1 cellular context compared by ENCODE assay signal in the genomic region with DNA sequence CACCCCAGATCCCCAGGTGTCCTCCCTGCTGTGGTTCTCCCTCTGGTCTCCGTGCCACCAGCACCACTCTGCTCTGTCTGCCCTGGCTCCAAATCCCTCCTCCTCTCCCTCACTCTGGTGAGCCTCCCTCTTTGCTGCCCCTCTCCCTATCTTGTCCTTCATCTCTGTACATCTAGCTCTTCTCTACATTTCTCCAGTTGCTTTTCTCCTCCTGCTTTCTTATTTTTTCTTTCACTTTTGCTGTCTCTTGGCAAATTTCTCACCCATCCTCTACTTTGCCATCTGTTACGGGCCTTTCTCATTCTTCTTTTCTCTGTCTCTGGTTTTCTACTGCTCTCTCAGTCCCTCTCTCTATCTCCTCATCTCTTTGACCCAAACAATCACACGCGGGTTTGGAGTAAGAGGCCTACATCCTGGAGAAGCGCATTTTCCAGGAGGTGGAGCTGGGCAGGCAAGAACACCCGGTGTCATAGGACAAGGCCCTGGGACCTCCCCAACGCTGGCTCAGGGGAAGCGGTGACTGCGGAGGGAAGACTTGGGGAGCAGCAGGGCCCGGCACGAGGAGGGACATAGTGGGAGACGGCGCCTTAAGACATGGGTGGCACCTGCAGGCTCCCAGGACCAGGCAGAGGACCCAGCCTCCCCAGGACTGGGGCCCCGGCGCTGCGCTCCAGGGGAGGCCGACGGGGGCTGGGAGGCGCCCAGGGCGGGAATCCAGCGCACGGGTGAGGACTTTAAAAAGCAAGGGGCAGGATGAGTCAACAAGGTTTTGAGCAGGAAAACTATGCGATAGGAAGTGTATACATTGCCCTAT.
TF ChIP-seq lines count a peak whose summit lies in the region.

No MANE protein-coding gene starts in this region.

TF ChIP-seq in K562, 482 proteins besides CTCF, POLR2A, EP300 and RAD21 (continues in another document):
- peak; percentile 81 for TF ChIP-seq GATA2 (CRISPR knock-in tag; IDR thresholded peaks at IDR 0.05)
- peak; percentile 27; the same call in 1 of the 2 replicates for TF ChIP-seq CXXC5 (CRISPR knock-in tag; IDR thresholded peaks at IDR 0.05)
- TF ChIP-seq TEAD1 (CRISPR knock-in tag; IDR thresholded peaks at IDR 0.05) = no peak
- TF ChIP-seq, protein P1, sequence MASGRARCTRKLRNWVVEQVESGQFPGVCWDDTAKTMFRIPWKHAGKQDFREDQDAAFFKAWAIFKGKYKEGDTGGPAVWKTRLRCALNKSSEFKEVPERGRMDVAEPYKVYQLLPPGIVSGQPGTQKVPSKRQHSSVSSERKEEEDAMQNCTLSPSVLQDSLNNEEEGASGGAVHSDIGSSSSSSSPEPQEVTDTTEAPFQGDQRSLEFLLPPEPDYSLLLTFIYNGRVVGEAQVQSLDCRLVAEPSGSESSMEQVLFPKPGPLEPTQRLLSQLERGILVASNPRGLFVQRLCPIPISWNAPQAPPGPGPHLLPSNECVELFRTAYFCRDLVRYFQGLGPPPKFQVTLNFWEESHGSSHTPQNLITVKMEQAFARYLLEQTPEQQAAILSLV (tag; IDR thresholded peaks at IDR 0.05) = 0 out of 2 replicates have a peak, but pooled peaks have one; percentile 10
- peak; percentile 81 for TF ChIP-seq RBFOX2 (IDR thresholded peaks at IDR 0.05; ENCODE audit: low read depth, low read length)
- 0 out of 2 replicates have a peak, but pooled peaks have one; percentile 16 for TF ChIP-seq SMARCA5 (IDR thresholded peaks at IDR 0.05)
- peak; percentile 31; the same call in 1 of the 2 replicates for TF ChIP-seq EP400 (IDR thresholded peaks at IDR 0.05)
- TF ChIP-seq, protein P2, sequence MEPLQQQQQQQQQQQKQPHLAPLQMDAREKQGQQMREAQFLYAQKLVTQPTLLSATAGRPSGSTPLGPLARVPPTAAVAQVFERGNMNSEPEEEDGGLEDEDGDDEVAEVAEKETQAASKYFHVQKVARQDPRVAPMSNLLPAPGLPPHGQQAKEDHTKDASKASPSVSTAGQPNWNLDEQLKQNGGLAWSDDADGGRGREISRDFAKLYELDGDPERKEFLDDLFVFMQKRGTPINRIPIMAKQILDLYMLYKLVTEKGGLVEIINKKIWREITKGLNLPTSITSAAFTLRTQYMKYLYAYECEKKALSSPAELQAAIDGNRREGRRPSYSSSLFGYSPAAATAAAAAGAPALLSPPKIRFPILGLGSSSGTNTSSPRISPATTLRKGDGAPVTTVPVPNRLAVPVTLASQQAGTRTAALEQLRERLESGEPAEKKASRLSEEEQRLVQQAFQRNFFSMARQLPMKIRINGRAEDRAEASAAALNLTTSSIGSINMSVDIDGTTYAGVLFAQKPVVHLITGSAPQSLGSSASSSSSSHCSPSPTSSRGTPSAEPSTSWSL (CRISPR knock-in tag; IDR thresholded peaks at IDR 0.05; ENCODE audit: borderline replicate concordance) = 0 out of 2 replicates have a peak, but pooled peaks have one; percentile 71
- TF ChIP-seq, protein P3, sequence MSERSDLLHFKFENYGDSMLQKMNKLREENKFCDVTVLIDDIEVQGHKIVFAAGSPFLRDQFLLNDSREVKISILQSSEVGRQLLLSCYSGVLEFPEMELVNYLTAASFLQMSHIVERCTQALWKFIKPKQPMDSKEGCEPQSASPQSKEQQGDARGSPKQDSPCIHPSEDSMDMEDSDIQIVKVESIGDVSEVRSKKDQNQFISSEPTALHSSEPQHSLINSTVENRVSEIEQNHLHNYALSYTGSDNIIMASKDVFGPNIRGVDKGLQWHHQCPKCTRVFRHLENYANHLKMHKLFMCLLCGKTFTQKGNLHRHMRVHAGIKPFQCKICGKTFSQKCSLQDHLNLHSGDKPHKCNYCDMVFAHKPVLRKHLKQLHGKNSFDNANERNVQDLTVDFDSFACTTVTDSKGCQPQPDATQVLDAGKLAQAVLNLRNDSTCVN (CRISPR knock-in tag; IDR thresholded peaks at IDR 0.05) = peak; percentile 2; the same call in 1 of the 2 replicates
- TF ChIP-seq, protein P4, sequence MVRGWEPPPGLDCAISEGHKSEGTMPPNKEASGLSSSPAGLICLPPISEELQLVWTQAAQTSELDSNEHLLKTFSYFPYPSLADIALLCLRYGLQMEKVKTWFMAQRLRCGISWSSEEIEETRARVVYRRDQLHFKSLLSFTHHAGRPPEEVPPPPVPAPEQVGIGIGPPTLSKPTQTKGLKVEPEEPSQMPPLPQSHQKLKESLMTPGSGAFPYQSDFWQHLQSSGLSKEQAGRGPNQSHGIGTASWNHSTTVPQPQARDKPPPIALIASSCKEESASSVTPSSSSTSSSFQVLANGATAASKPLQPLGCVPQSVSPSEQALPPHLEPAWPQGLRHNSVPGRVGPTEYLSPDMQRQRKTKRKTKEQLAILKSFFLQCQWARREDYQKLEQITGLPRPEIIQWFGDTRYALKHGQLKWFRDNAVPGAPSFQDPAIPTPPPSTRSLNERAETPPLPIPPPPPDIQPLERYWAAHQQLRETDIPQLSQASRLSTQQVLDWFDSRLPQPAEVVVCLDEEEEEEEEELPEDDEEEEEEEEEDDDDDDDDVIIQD (CRISPR knock-in tag; IDR thresholded peaks at IDR 0.05) = 0 out of 2 replicates have a peak, but pooled peaks have one; percentile 16
- TF ChIP-seq L3MBTL2 (IDR thresholded peaks at IDR 0.05) = peak; percentile 87; the same call in 1 of the 2 replicates
- no peak for TF ChIP-seq CSDE1 (IDR thresholded peaks at IDR 0.05)
- TF ChIP-seq, protein P5, sequence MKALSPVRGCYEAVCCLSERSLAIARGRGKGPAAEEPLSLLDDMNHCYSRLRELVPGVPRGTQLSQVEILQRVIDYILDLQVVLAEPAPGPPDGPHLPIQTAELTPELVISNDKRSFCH (CRISPR knock-in tag; IDR thresholded peaks at IDR 0.05) = no peak
- TF ChIP-seq, protein P5 (tag; IDR thresholded peaks at IDR 0.05) = no peak
- no peak for TF ChIP-seq TAF1 (IDR thresholded peaks at IDR 0.05; ENCODE audit: control insufficient read depth, extremely low read depth, insufficient read depth, low read length, severe bottlenecking)
- no peak for TF ChIP-seq ATF7 (IDR thresholded peaks at IDR 0.05)
- TF ChIP-seq ZC3H11A (IDR thresholded peaks at IDR 0.05; ENCODE audit: low read depth, low read length) = no peak
- TF ChIP-seq, protein P6, sequence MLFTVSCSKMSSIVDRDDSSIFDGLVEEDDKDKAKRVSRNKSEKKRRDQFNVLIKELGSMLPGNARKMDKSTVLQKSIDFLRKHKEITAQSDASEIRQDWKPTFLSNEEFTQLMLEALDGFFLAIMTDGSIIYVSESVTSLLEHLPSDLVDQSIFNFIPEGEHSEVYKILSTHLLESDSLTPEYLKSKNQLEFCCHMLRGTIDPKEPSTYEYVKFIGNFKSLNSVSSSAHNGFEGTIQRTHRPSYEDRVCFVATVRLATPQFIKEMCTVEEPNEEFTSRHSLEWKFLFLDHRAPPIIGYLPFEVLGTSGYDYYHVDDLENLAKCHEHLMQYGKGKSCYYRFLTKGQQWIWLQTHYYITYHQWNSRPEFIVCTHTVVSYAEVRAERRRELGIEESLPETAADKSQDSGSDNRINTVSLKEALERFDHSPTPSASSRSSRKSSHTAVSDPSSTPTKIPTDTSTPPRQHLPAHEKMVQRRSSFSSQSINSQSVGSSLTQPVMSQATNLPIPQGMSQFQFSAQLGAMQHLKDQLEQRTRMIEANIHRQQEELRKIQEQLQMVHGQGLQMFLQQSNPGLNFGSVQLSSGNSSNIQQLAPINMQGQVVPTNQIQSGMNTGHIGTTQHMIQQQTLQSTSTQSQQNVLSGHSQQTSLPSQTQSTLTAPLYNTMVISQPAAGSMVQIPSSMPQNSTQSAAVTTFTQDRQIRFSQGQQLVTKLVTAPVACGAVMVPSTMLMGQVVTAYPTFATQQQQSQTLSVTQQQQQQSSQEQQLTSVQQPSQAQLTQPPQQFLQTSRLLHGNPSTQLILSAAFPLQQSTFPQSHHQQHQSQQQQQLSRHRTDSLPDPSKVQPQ (CRISPR knock-in tag; IDR thresholded peaks at IDR 0.05; ENCODE audit: borderline replicate concordance) = no peak
- TF ChIP-seq SMARCB1 (IDR thresholded peaks at IDR 0.05; ENCODE audit: insufficient read length, low read depth) = no peak
- TF ChIP-seq RFX1 (IDR thresholded peaks at IDR 0.05) = no peak
- TF ChIP-seq, protein P7, sequence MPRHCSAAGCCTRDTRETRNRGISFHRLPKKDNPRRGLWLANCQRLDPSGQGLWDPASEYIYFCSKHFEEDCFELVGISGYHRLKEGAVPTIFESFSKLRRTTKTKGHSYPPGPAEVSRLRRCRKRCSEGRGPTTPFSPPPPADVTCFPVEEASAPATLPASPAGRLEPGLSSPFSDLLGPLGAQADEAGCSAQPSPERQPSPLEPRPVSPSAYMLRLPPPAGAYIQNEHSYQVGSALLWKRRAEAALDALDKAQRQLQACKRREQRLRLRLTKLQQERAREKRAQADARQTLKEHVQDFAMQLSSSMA (CRISPR knock-in tag; IDR thresholded peaks at IDR 0.05) = no peak
- TF ChIP-seq POLR2AphosphoS2 (IDR thresholded peaks at IDR 0.05; ENCODE audit: low read length) = no peak
- TF ChIP-seq KLF13 (tag; IDR thresholded peaks at IDR 0.05; ENCODE audit: borderline replicate concordance, low read depth) = no peak
- 0 out of 2 replicates have a peak, but pooled peaks have one; percentile 12 for TF ChIP-seq HDAC2 (IDR thresholded peaks at IDR 0.05)
- TF ChIP-seq, protein P8, sequence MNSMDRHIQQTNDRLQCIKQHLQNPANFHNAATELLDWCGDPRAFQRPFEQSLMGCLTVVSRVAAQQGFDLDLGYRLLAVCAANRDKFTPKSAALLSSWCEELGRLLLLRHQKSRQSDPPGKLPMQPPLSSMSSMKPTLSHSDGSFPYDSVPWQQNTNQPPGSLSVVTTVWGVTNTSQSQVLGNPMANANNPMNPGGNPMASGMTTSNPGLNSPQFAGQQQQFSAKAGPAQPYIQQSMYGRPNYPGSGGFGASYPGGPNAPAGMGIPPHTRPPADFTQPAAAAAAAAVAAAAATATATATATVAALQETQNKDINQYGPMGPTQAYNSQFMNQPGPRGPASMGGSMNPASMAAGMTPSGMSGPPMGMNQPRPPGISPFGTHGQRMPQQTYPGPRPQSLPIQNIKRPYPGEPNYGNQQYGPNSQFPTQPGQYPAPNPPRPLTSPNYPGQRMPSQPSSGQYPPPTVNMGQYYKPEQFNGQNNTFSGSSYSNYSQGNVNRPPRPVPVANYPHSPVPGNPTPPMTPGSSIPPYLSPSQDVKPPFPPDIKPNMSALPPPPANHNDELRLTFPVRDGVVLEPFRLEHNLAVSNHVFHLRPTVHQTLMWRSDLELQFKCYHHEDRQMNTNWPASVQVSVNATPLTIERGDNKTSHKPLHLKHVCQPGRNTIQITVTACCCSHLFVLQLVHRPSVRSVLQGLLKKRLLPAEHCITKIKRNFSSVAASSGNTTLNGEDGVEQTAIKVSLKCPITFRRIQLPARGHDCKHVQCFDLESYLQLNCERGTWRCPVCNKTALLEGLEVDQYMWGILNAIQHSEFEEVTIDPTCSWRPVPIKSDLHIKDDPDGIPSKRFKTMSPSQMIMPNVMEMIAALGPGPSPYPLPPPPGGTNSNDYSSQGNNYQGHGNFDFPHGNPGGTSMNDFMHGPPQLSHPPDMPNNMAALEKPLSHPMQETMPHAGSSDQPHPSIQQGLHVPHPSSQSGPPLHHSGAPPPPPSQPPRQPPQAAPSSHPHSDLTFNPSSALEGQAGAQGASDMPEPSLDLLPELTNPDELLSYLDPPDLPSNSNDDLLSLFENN (IDR thresholded peaks at IDR 0.05; ENCODE audit: low read depth in 2 of 2, low read length in 2 of 2) = no peak
- TF ChIP-seq, protein P9, sequence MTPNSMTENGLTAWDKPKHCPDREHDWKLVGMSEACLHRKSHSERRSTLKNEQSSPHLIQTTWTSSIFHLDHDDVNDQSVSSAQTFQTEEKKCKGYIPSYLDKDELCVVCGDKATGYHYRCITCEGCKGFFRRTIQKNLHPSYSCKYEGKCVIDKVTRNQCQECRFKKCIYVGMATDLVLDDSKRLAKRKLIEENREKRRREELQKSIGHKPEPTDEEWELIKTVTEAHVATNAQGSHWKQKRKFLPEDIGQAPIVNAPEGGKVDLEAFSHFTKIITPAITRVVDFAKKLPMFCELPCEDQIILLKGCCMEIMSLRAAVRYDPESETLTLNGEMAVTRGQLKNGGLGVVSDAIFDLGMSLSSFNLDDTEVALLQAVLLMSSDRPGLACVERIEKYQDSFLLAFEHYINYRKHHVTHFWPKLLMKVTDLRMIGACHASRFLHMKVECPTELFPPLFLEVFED (CRISPR knock-in tag; conservative IDR thresholded peaks at IDR 0.05) = peak; percentile 15; the same call in 1 of the 2 replicates
- TF ChIP-seq SMAD4 (CRISPR knock-in tag; conservative IDR thresholded peaks at IDR 0.05) = peak; percentile 16; the same call in 1 of the 2 replicates
- TF ChIP-seq SNRNP70 (optimal IDR thresholded peaks at IDR 0.05; ENCODE audit: low read depth, low read length) = no peak
- TF ChIP-seq PHF21A (IDR thresholded peaks at IDR 0.05; ENCODE audit: borderline replicate concordance, low read depth) = 0 out of 2 replicates have a peak, but pooled peaks have one; percentile 22
- TF ChIP-seq SRSF9 (IDR thresholded peaks at IDR 0.05; ENCODE audit: borderline replicate concordance, low read depth, low read length) = no peak
- no peak for TF ChIP-seq SLC30A9 (CRISPR knock-in tag; IDR thresholded peaks at IDR 0.05)
- 0 out of 2 replicates have a peak, but pooled peaks have one; percentile 19 for TF ChIP-seq EHMT2 (IDR thresholded peaks at IDR 0.05)
- no peak for TF ChIP-seq CREM (IDR thresholded peaks at IDR 0.05; ENCODE audit: low read depth)
- TF ChIP-seq, protein P10, sequence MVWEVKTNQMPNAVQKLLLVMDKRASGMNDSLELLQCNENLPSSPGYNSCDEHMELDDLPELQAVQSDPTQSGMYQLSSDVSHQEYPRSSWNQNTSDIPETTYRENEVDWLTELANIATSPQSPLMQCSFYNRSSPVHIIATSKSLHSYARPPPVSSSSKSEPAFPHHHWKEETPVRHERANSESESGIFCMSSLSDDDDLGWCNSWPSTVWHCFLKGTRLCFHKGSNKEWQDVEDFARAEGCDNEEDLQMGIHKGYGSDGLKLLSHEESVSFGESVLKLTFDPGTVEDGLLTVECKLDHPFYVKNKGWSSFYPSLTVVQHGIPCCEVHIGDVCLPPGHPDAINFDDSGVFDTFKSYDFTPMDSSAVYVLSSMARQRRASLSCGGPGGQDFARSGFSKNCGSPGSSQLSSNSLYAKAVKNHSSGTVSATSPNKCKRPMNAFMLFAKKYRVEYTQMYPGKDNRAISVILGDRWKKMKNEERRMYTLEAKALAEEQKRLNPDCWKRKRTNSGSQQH (CRISPR knock-in tag; IDR thresholded peaks at IDR 0.05) = 0 out of 2 replicates have a peak, but pooled peaks have one; percentile 35
- 0 out of 4 replicates have a peak, but pooled peaks of 1 of the 2 experiments have one; percentile 6 for TF ChIP-seq KDM1A (IDR thresholded peaks at IDR 0.05)
- TF ChIP-seq NCOA1 (IDR thresholded peaks at IDR 0.05; ENCODE audit: low read depth) = no peak
- no peak for TF ChIP-seq ZNF140 (CRISPR knock-in tag; IDR thresholded peaks at IDR 0.05)
- peak; percentile 27; the same call in 1 of the 2 replicates for TF ChIP-seq MYC (IDR thresholded peaks at IDR 0.05; ENCODE audit: low read depth, low read length)
- no peak for TF ChIP-seq MYC (CRISPR knock-in tag; IDR thresholded peaks at IDR 0.05; ENCODE audit: borderline replicate concordance, low read depth)
- TF ChIP-seq RBBP5 (IDR thresholded peaks at IDR 0.05; ENCODE audit: borderline replicate concordance, insufficient read depth, low read length, poor library complexity, severe bottlenecking) = peak; percentile 25
- peak; percentile 40; the same call in 1 of the 2 replicates for TF ChIP-seq ARID1B (IDR thresholded peaks at IDR 0.05)
- no peak for TF ChIP-seq HNRNPK (IDR thresholded peaks at IDR 0.05; ENCODE audit: low read depth, low read length, poor library complexity, severe bottlenecking)
- peak; percentile 61 for TF ChIP-seq SMARCA4 (IDR thresholded peaks at IDR 0.05)
- peak; percentile 54; the same call in 1 of the 2 replicates for TF ChIP-seq NR4A1 (CRISPR knock-in tag; IDR thresholded peaks at IDR 0.05)
- TF ChIP-seq NR4A1 (tag; IDR thresholded peaks at IDR 0.05) = no peak
- 0 out of 2 replicates have a peak, but pooled peaks have one; percentile 52 for TF ChIP-seq HLTF (IDR thresholded peaks at IDR 0.05)
- TF ChIP-seq CBX2 (IDR thresholded peaks at IDR 0.05; ENCODE audit: insufficient read depth, low read length, poor library complexity, severe bottlenecking) = no peak
